ENCODE assay signal across 18 cellular contexts in the genomic region with DNA sequence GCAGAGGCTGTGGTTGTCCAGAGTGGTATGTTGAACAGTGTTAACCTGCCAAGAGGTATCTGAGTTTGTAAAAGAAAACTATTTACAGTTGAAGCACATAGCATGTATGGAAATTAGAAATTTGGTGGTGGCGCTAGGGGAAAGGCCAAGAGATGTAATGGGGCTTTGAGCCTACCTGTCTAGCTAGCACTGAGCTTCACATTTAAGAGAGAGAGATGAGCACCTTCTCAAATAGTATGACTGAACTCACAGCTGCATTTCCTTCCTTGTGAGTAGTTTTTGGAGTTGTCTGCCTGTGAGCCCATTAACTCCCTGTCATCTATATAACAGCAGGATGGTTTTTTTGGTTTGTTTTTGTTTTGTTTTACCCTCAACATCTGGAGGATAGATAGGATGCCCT. TPM values are rescaled to one million over a fixed set of nuclear protein-coding genes. Genes with fewer than 3 reads are reported as not detected.
DNase-seq lines count a peak whose midpoint lies in the region; ATAC-seq, FAIRE-seq and TF ChIP-seq lines count a peak whose summit lies in the region.
"Had no signal": no experiment of that assay in that cellular context is flagged by ENCODE, and none has a peak within 500 bp of the region (broad histone marks: within the 10 kb centered on the region; RNA-seq: fewer than 3 reads in every experiment).

No MANE protein-coding gene starts in this region.

- TF ChIP-seq CTCF in OCI-LY1 (IDR thresholded peaks at IDR 0.05; ENCODE audit: low read length) (peak; percentile 23; the same call in 1 of the 2 replicates), fibroblast of the aortic adventitia (IDR thresholded peaks at IDR 0.05; ENCODE audit: insufficient read depth, low read length) (no peak), spleen (IDR thresholded peaks at IDR 0.05 in 8 of 11, conservative IDR thresholded peaks at IDR 0.05 in 3 of 11) (no peak), ovary (IDR thresholded peaks at IDR 0.05) (no peak)

- no peak for TF ChIP-seq POLR2A in GM12892 (IDR thresholded peaks at IDR 0.05; ENCODE audit: low read depth, low read length)
- TF ChIP-seq POLR2A in spleen (IDR thresholded peaks at IDR 0.05) = no peak
- TF ChIP-seq POLR2A in ovary (IDR thresholded peaks at IDR 0.05) = no peak

- no peaks in the 10 kb centered on the region for H4K20me1 ChIP-seq in OCI-LY1 (ENCODE audit: insufficient read depth, low read length)

- TF ChIP-seq EP300 in ovary (IDR thresholded peaks at IDR 0.05) = no peak

- H3K9ac ChIP-seq in OCI-LY1 (ENCODE audit: low read length) = peak overlapping the region; percentile 56

- no peaks in the 10 kb centered on the region for H3K9me2 ChIP-seq in OCI-LY1 (ENCODE audit: low read depth, low read length)

- intact Hi-C loops in spleen (cut with DNase I; ENCODE audit: low total_unique reads) = loop anchor here (10.0 kb wide), 1 partner anchor 54 kb away; no protein-coding TSS in a partner anchor
- intact Hi-C loops in ovary (cut with DNase I) = loop anchor here in 2 of 4 donors (5.0 to 10.0 kb wide), 3 partner anchors 64 to 107 kb away; a partner anchor contains a TSS

- peaks cover 67% of the 10 kb centered on the region for H3K79me2 ChIP-seq in OCI-LY1 (ENCODE audit: insufficient read depth, low read length)

- no peak overlapping the region for H2AFZ ChIP-seq in OCI-LY1 (ENCODE audit: low read length)

- H3K27ac ChIP-seq in OCI-LY1 (ENCODE audit: low read depth, low read length, poor library complexity, severe bottlenecking) (peak overlapping the region; percentile 98), spleen (peak overlapping the region in 7 of 8 donors; percentile 22 to 94 (median 93)), ovary (no peak overlapping the region)
- H3K27ac ChIP-seq: body of pancreas, testis, VCaP had no signal

- WGBS in spleen, 5 donors = 68 to 81% (median 69%) methylated on average over 1 of the region's 1 CpG
- 93 to 96% (median 94%) methylated on average over 1 of the region's 1 CpG for WGBS in ovary, 3 donors

- DNase-seq in GM12892 (ENCODE audit: insufficient read length) = no peak
- DNase-seq in fibroblast of the aortic adventitia (ENCODE audit: low read depth) = no peak
- DNase-seq in spleen = no peak
- no peak for DNase-seq in SHP77 (lab: John Stamatoyannopoulos, UW)
- DNase-seq in activated T-cell treated with anti-CD3 and anti-CD28 coated beads, Interleukin-2, amount 50 U/mL, for 1 hour = no peak
- DNase-seq in ovary = no peak
- DNase-seq: body of pancreas; C1 segment of cervical spinal cord; foreskin melanocyte; immature natural killer cell; midbrain; NCI-H1092; stimulated activated CD4-positive, alpha-beta T cell treated with anti-CD3 and anti-CD28 coated beads, Interleukin-15, amount 100 ng/mL, for 24 hours had no signal

- 0 out of 2 replicates have a peak, but pooled peaks cover 17% of the 10 kb centered on the region for H3F3A ChIP-seq in OCI-LY1 (ENCODE audit: insufficient read depth, low read length)

- FAIRE-seq in GM12892 (lab: Jason Lieb, UNC) = peak; percentile 60

- H3K4me2 ChIP-seq in OCI-LY1 (ENCODE audit: low read length) = peak overlapping the region; percentile 74

- ATAC-seq in HG02763 (IDR thresholded peaks at IDR 0.05; ENCODE audit: unreplicated experiment) = no peak
- ATAC-seq: body of pancreas, Panc1 had no signal

- H3K4me1 ChIP-seq in OCI-LY1 (ENCODE audit: insufficient read depth, low read length, severe bottlenecking) = peaks cover 72% of the 10 kb centered on the region
- peaks cover 0 to 90% (median 37%) of the 10 kb centered on the region in 6 donors for H3K4me1 ChIP-seq in spleen
- H3K4me1 ChIP-seq in ovary (ENCODE audit: insufficient read depth) = peaks cover 9% of the 10 kb centered on the region

- H3K9me3 ChIP-seq in OCI-LY1 (ENCODE audit: low read length) = no peaks in the 10 kb centered on the region
- H3K9me3 ChIP-seq in spleen = no peaks in the 10 kb centered on the region
- no peaks in the 10 kb centered on the region for H3K9me3 ChIP-seq in ovary
- H3K9me3 ChIP-seq: body of pancreas, testis had no signal

- H3K27me3 ChIP-seq in OCI-LY1 (ENCODE audit: insufficient read depth, low read length) (no peaks in the 10 kb centered on the region), spleen (replicated peaks in 1 of 7) (no peaks in the 10 kb centered on the region), ovary (no peaks in the 10 kb centered on the region)
- H3K27me3 ChIP-seq: body of pancreas, testis had no signal

- H3K36me3 ChIP-seq in OCI-LY1 (ENCODE audit: insufficient read depth, low read length) (peaks cover 14% of the 10 kb centered on the region; the same call in 1 of the 2 replicates), spleen (no peaks in the 10 kb centered on the region), ovary (no peaks in the 10 kb centered on the region)

- peak overlapping the region; percentile 85 for H3K4me3 ChIP-seq in OCI-LY1 (ENCODE audit: low read depth, low read length, poor library complexity, severe bottlenecking)
- peak overlapping the region; percentile 31 for H3K4me3 ChIP-seq in fibroblast of the aortic adventitia (ENCODE audit: low read depth, low read length)
- peak overlapping the region in 4 of 8 donors; percentile 78 to 96 (median 86) for H3K4me3 ChIP-seq in spleen
- no peak overlapping the region for H3K4me3 ChIP-seq in ovary
- H3K4me3 ChIP-seq: body of pancreas, testis had no signal

RNA-seq across cellular contexts. Expression of a gene that starts 4.0 kb away (rescaled TPM):
- polyA plus RNA-seq in GM12892 (2012; ENCODE audit: missing spikeins) = 39.3 TPM
- 571 and 966 TPM in 2 replicates for total RNA-seq in fibroblast of the aortic adventitia (ENCODE audit: low replicate concordance)
- total RNA-seq in spleen = 10 to 100 TPM; 60.9 to 99.6 (median 73.8) TPM
- polyA plus RNA-seq in spleen = 10 to 100 TPM; 17.0 to 32.2 (median 27.0) TPM
- total RNA-seq in ovary = 100 to 1,000 TPM in 5 of 7 donors, 10 to 100 TPM in 2; 73.6 to 185 (median 125) TPM
- polyA plus RNA-seq in ovary = 100 to 1,000 TPM in 1 of 2 donors, 10 to 100 TPM in 1; 53.6 to 209 TPM

Comparison
In these comparisons a context has a peak if more than half of its experiments do, and no peak if none do; other contexts are left out.
1. H3K27ac ChIP-seq: peak in OCI-LY1 (single experiment) and spleen (7 of 8); none in ovary (0 of 2).